In the genomic region with DNA sequence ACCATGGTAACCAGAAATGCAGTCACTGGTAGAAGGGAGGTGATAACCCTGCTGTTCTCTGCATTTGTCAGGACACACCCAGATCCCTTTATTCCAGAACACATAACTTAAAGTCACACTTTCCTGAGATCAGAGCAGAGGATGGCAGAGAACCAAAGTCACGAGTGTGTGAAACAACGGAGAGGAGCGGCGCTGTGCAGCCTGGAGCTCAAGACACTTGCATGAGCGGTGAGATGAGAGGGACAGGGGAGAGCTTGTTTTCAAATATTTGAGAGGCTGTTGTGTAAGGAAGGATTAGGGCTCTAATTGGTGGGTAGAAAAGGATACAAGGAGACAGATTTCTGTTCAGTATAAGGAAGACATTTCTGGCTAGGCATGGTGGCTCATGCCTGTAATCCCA, we compare ENCODE assay signal across 25 cellular contexts. TPM values are rescaled to one million over a fixed set of nuclear protein-coding genes. Genes with fewer than 3 reads are reported as not detected.
DNase-seq lines count a peak whose midpoint lies in the region; ATAC-seq and TF ChIP-seq lines count a peak whose summit lies in the region.
"Had no signal": no experiment of that assay in that cellular context is flagged by ENCODE, and none has a peak within 500 bp of the region (broad histone marks: within the 10 kb centered on the region; RNA-seq: fewer than 3 reads in every experiment).

No MANE protein-coding gene starts in this region.

- DNase-seq in GM23338 (ENCODE audit: low spot score) (no peak), RPMI7951 (ENCODE audit: low read depth) (peak; percentile 10), fibroblast of villous mesenchyme (ENCODE audit: low read depth) (peak; percentile 67), prostate gland (ENCODE audit: low spot score) (peak; percentile 52), DMS 273 (lab: John Stamatoyannopoulos, UW; ENCODE audit: unreplicated experiment) (no peak), NCI-H510A (lab: John Stamatoyannopoulos, UW) (no peak)
- DNase-seq: activated CD4-positive, alpha-beta T cell treated with anti-CD3 and anti-CD28 coated beads, Interleukin-2, amount 50 U/mL, for 4 hours; aorta; caudate nucleus; CD4-positive, alpha-beta memory T cell; DMS53; dorsolateral prefrontal cortex; midbrain; NCI-H1694 treated with DMSO at 0.1 percent for 48 hours; stimulated activated CD4-positive, alpha-beta T cell treated with anti-CD3 and anti-CD28 coated beads, Interleukin-4, amount 100 ng/mL, for 4 hours; stimulated activated naive CD4-positive, alpha-beta T cell; T-helper 9 cell had no signal

- no peaks in the 10 kb centered on the region for H3K79me2 ChIP-seq in GM23338 (replicated peaks; ENCODE audit: insufficient read depth)

- H2AFZ ChIP-seq in GM23338, result peak overlapping the region; percentile 40; the same call in 1 of the 2 replicates

- H3K36me3 Mint-ChIP-seq in GM23338 (ENCODE audit: low read depth), result no peaks in the 10 kb centered on the region
- H3K36me3 Mint-ChIP-seq: activated naive CD8-positive, alpha-beta T cell; natural killer cell treated with Interleukin-12 subunit alpha and Interleukin-12 subunit beta and Interleukin-15 and Interleukin-18, amount 100 ng/mL, for 72 hours had no signal

- no peaks in the 10 kb centered on the region for H3F3A ChIP-seq in GM23338 (replicated peaks; ENCODE audit: low read depth)

- H3K4me3 Mint-ChIP-seq in GM23338, result no peak overlapping the region
- H3K4me3 Mint-ChIP-seq: activated naive CD8-positive, alpha-beta T cell; activated T-helper 17 cell treated with anti-CD3 and anti-CD28 coated beads, Interleukin-2, amount 50 U/mL, for 72 hours; natural killer cell treated with Interleukin-12 subunit alpha and Interleukin-12 subunit beta and Interleukin-15 and Interleukin-18, amount 100 ng/mL, for 72 hours had no signal

- H4K20me1 ChIP-seq in GM23338 (replicated peaks; ENCODE audit: insufficient read depth), result no peaks in the 10 kb centered on the region

- TF ChIP-seq CTCF in GM23338 (conservative IDR thresholded peaks at IDR 0.05; ENCODE audit: low read depth in 2 of 2) (no peak), fibroblast of villous mesenchyme (IDR thresholded peaks at IDR 0.05; ENCODE audit: insufficient read depth, low read depth, low read length) (no peak), prostate gland (IDR thresholded peaks at IDR 0.05) (no peak)

- H3K4me3 ChIP-seq in GM23338 (no peak overlapping the region), fibroblast of villous mesenchyme (ENCODE audit: low read depth, low read length) (no peak overlapping the region), prostate gland (no peak overlapping the region)
- H3K4me3 ChIP-seq: dorsolateral prefrontal cortex, heart right ventricle had no signal

- TF ChIP-seq POLR2A in prostate gland (IDR thresholded peaks at IDR 0.05), result no peak

- H3K27ac Mint-ChIP-seq in GM23338, result no peak overlapping the region
- H3K27ac Mint-ChIP-seq: activated naive CD8-positive, alpha-beta T cell; activated T-helper 17 cell treated with anti-CD3 and anti-CD28 coated beads, Interleukin-2, amount 50 U/mL, for 72 hours had no signal

- H3K4me1 Mint-ChIP-seq in GM23338, result peaks cover 5% of the 10 kb centered on the region

- H3K4me2 ChIP-seq in GM23338, result no peak overlapping the region
- H3K4me2 ChIP-seq: KMS-11 had no signal

- H3K27ac ChIP-seq in GM23338 (ENCODE audit: low read depth), result no peak overlapping the region
- H3K27ac ChIP-seq in prostate gland, result peak overlapping the region; percentile 8 to 51
- H3K27ac ChIP-seq: dorsolateral prefrontal cortex, KMS-11 had no signal

- H3K9me2 ChIP-seq in GM23338 (ENCODE audit: insufficient read depth), result no peaks in the 10 kb centered on the region

- H3K9me3 Mint-ChIP-seq in GM23338, result no peaks in the 10 kb centered on the region
- H3K9me3 Mint-ChIP-seq: CD4-positive, alpha-beta memory T cell; natural killer cell treated with Interleukin-12 subunit alpha and Interleukin-12 subunit beta and Interleukin-15 and Interleukin-18, amount 100 ng/mL, for 72 hours had no signal

- H3K9me3 ChIP-seq in prostate gland, result no peaks in the 10 kb centered on the region
- H3K9me3 ChIP-seq: heart right ventricle had no signal

- 75% methylated on average over 5 of the region's 5 CpGs for WGBS in prostate gland

- H3K27me3 Mint-ChIP-seq in GM23338 (ENCODE audit: insufficient read depth, low read depth, poor library complexity), result no peaks in the 10 kb centered on the region
- H3K27me3 Mint-ChIP-seq: activated naive CD8-positive, alpha-beta T cell; activated T-helper 17 cell treated with anti-CD3 and anti-CD28 coated beads, Interleukin-2, amount 50 U/mL, for 72 hours; CD4-positive, alpha-beta memory T cell; natural killer cell treated with Interleukin-12 subunit alpha and Interleukin-12 subunit beta and Interleukin-15 and Interleukin-18, amount 100 ng/mL, for 72 hours had no signal

- H3K27me3 ChIP-seq in GM23338 (ENCODE audit: insufficient read depth) (no peaks in the 10 kb centered on the region), prostate gland (replicated peaks; ENCODE audit: insufficient read depth) (no peaks in the 10 kb centered on the region)
- H3K27me3 ChIP-seq: dorsolateral prefrontal cortex, heart right ventricle had no signal

- no peak for ATAC-seq in GM23338
- no peak for ATAC-seq in GM19023 (IDR thresholded peaks at IDR 0.05; ENCODE audit: unreplicated experiment)
- ATAC-seq: activated T-helper 17 cell treated with anti-CD3 and anti-CD28 coated beads, Interleukin-2, amount 50 U/mL, for 72 hours; left lobe of liver; natural killer cell treated with Interleukin-12 subunit alpha and Interleukin-12 subunit beta and Interleukin-15 and Interleukin-18, amount 100 ng/mL, for 72 hours; sciatic nerve had no signal

- H3K36me3 ChIP-seq in GM23338 (ENCODE audit: insufficient read depth) (no peaks in the 10 kb centered on the region), prostate gland (no peaks in the 10 kb centered on the region)
- H3K36me3 ChIP-seq: heart right ventricle had no signal

- intact Hi-C loops in prostate gland (cut with DNase I), result no loop called here

- H3K4me1 ChIP-seq in GM23338 (ENCODE audit: insufficient read depth), result peaks cover 7% of the 10 kb centered on the region; the same call in 1 of the 2 replicates
- H3K4me1 ChIP-seq in prostate gland (replicated peaks), result peaks cover 4% of the 10 kb centered on the region

TF ChIP-seq in GM23338, 12 proteins besides CTCF, POLR2A, EP300 and RAD21 (continues in another document):
- TF ChIP-seq STAT1 (IDR thresholded peaks at IDR 0.05; ENCODE audit: unreplicated experiment), result no peak
- no peak for TF ChIP-seq JUNB (IDR thresholded peaks at IDR 0.05; ENCODE audit: unreplicated experiment)
- no peak for TF ChIP-seq EZH2phosphoT487 (IDR thresholded peaks at IDR 0.05; ENCODE audit: unreplicated experiment)
- no peak for TF ChIP-seq NANOG (IDR thresholded peaks at IDR 0.05; ENCODE audit: borderline replicate concordance)
- no peak for TF ChIP-seq EZH2 (IDR thresholded peaks at IDR 0.05; ENCODE audit: low read depth, unreplicated experiment)
- TF ChIP-seq ETS1 (IDR thresholded peaks at IDR 0.05), result no peak
- TF ChIP-seq REST (IDR thresholded peaks at IDR 0.05; ENCODE audit: unreplicated experiment), result no peak
- no peak for TF ChIP-seq ZNF114 (CRISPR knock-in tag; IDR thresholded peaks at IDR 0.05)
- no peak for TF ChIP-seq POLR2AphosphoS5 (IDR thresholded peaks at IDR 0.05; ENCODE audit: low read depth)
- no peak for TF ChIP-seq ZNF331 (CRISPR knock-in tag; IDR thresholded peaks at IDR 0.05; ENCODE audit: low read depth)

RNA-seq across cellular contexts. Expression of gene AAK1, which starts 43.3 kb away (rescaled TPM):
- 39.0 TPM in 2 replicates for total RNA-seq in GM23338 (2014; rRNA removed; shearing (Covaris generic))
- 44.7 and 52.4 TPM in 2 replicates for polyA plus RNA-seq in GM23338 (2016; fragmentation: Nextera tagmentation; extraction: Ambion mirVana)
- 33.9 and 44.0 TPM in 2 replicates for total RNA-seq in RPMI7951 (2014; rRNA removed; shearing (Covaris generic))
- total RNA-seq in fibroblast of villous mesenchyme (61.5 and 68.2 TPM in 2 replicates), prostate gland (10 to 100 TPM; 70.7 to 77.3 TPM)

RNA-seq across cellular contexts. Expression of gene ANXA4, which starts 55.1 kb away (rescaled TPM):
- 5.8 and 6.7 TPM in 2 replicates for total RNA-seq in GM23338 (2014; rRNA removed; shearing (Covaris generic))
- 11.5 and 12.3 TPM in 2 replicates for polyA plus RNA-seq in GM23338 (2016; fragmentation: Nextera tagmentation; extraction: Ambion mirVana)
- total RNA-seq in RPMI7951 (2014; rRNA removed; shearing (Covaris generic)), result 43.9 and 63.6 TPM in 2 replicates
- total RNA-seq in fibroblast of villous mesenchyme (27.1 and 35.8 TPM in 2 replicates), prostate gland (10 to 100 TPM; 37.7 to 40.1 TPM)

Comparison
In these comparisons a context has a peak if more than half of its experiments do, and no peak if none do; other contexts are left out.
1. DNase-seq: peak in RPMI7951 (single experiment), fibroblast of villous mesenchyme (single experiment) and prostate gland (single experiment); none in GM23338 (single experiment), DMS 273 (single experiment) and NCI-H510A (single experiment).